ENCODE assay signal across 10 cellular contexts in genomic region chr3:158737410-158737809, GRCh38. TPM values are rescaled to one million over a fixed set of nuclear protein-coding genes. Genes with fewer than 3 reads are reported as not detected.
"Had no signal": no experiment of that assay in that cellular context is flagged by ENCODE, and none has a peak within 500 bp of the region (broad histone marks: within the 10 kb centered on the region; RNA-seq: fewer than 3 reads in every experiment).

No MANE protein-coding gene starts in this region.

- H3K4me1 ChIP-seq: HAP-1 had no signal

- H3K9ac ChIP-seq: GM23248 had no signal

- H3K4me2 ChIP-seq: GM23338 had no signal

- DNase-seq: GM23248, GOT3, H7, H9, HCEC 1CT, HFFc6 had no signal

- H3K4me3 Mint-ChIP-seq: GM23338, H9, HFFc6 had no signal

- H3K36me3 ChIP-seq: HAP-1 had no signal

- H3K4me3 ChIP-seq: GM23248, GM23338, HAP-1 had no signal

- H3K27ac ChIP-seq: GM23248 had no signal

- H2AFZ ChIP-seq: GM23248, GM23338 had no signal

- H3K4me1 Mint-ChIP-seq: GM23338 had no signal

- ATAC-seq: GM23338, HCT116 had no signal

- H3K27ac Mint-ChIP-seq: H9, HFFc6 had no signal

- H3K9me3 ChIP-seq: HAP-1 had no signal

RNA-seq across cellular contexts. Expression of gene RARRES1, which starts 5.2 kb away (rescaled TPM):
- total RNA-seq: H4, H7 had no signal
